8 cellular contexts compared by ENCODE assay signal in genomic region chr21:26843912-26844257, GRCh38. TPM values are rescaled to one million over a fixed set of nuclear protein-coding genes. Genes with fewer than 3 reads are reported as not detected.
DNase-seq lines count a peak whose midpoint lies in the region; ATAC-seq lines count a peak whose summit lies in the region.

No MANE protein-coding gene starts in this region.

- H3K27ac Mint-ChIP-seq in activated T-helper 1 cell treated with anti-CD3 and anti-CD28 coated beads, Interleukin-12 subunit alpha, Interleukin-12 subunit beta, Interleukin-2, Interleukin-4 antibody, amounts not matched to agents 30 ng/mL and 10 ng/mL and 1 ng/mL, durations not matched to agents 14 hours and 24 hours and 36 hours: peak overlapping the region; percentile 80

- peaks cover 73% of the 10 kb centered on the region for H3K27me3 Mint-ChIP-seq in activated T-cell treated with anti-CD3 and anti-CD28 coated beads, Interleukin-2, amount 50 U/mL, for 4 hours (ENCODE audit: low read depth)
- peaks cover 55% of the 10 kb centered on the region for H3K27me3 Mint-ChIP-seq in activated T-helper 1 cell treated with anti-CD3 and anti-CD28 coated beads, Interleukin-12 subunit alpha, Interleukin-12 subunit beta, Interleukin-2, Interleukin-4 antibody, amounts not matched to agents 30 ng/mL and 10 ng/mL and 1 ng/mL, durations not matched to agents 14 hours and 24 hours and 36 hours (ENCODE audit: insufficient read depth)

- intact Hi-C loops in activated T-helper 1 cell treated with anti-CD3 and anti-CD28 coated beads, Interleukin-12 subunit alpha, Interleukin-12 subunit beta, Interleukin-2, Interleukin-4 antibody, amounts not matched to agents 30 ng/mL and 10 ng/mL and 1 ng/mL, durations not matched to agents 14 hours and 24 hours and 36 hours (cut with micrococcal nuclease): loop anchor here (5.0 kb wide), 1 partner anchor 77 kb away; no protein-coding TSS in a partner anchor

- H3K9me3 Mint-ChIP-seq in activated T-cell treated with anti-CD3 and anti-CD28 coated beads, Interleukin-2, amount 50 U/mL, for 4 hours: no peaks in the 10 kb centered on the region
- no peaks in the 10 kb centered on the region for H3K9me3 Mint-ChIP-seq in activated T-helper 1 cell treated with anti-CD3 and anti-CD28 coated beads, Interleukin-12 subunit alpha, Interleukin-12 subunit beta, Interleukin-2, Interleukin-4 antibody, amounts not matched to agents 30 ng/mL and 10 ng/mL and 1 ng/mL, durations not matched to agents 14 hours and 24 hours and 36 hours

- H3K4me1 Mint-ChIP-seq in activated T-cell treated with anti-CD3 and anti-CD28 coated beads, Interleukin-2, amount 50 U/mL, for 4 hours (ENCODE audit: low read depth): peaks cover 33% of the 10 kb centered on the region
- peaks cover 50% of the 10 kb centered on the region for H3K4me1 Mint-ChIP-seq in activated T-helper 1 cell treated with anti-CD3 and anti-CD28 coated beads, Interleukin-12 subunit alpha, Interleukin-12 subunit beta, Interleukin-2, Interleukin-4 antibody, amounts not matched to agents 30 ng/mL and 10 ng/mL and 1 ng/mL, durations not matched to agents 14 hours and 24 hours and 36 hours (ENCODE audit: low read depth)

- H3K4me3 Mint-ChIP-seq in activated T-cell treated with anti-CD3 and anti-CD28 coated beads, Interleukin-2, amount 50 U/mL, for 4 hours: peak overlapping the region; percentile 64
- peak overlapping the region; percentile 84 for H3K4me3 Mint-ChIP-seq in activated T-helper 1 cell treated with anti-CD3 and anti-CD28 coated beads, Interleukin-12 subunit alpha, Interleukin-12 subunit beta, Interleukin-2, Interleukin-4 antibody, amounts not matched to agents 30 ng/mL and 10 ng/mL and 1 ng/mL, durations not matched to agents 14 hours and 24 hours and 36 hours

- peak in 1 of 2 donors; percentile 5 for ATAC-seq in activated T-cell treated with anti-CD3 and anti-CD28 coated beads, Interleukin-2, amount 50 U/mL, for 4 hours
- ATAC-seq in HG03457 (IDR thresholded peaks at IDR 0.05; ENCODE audit: unreplicated experiment): no peak

- no peaks in the 10 kb centered on the region for H3K4me1 ChIP-seq in iPS DF 6.9 (ENCODE audit: control insufficient read depth, insufficient read depth, low read length)

- no peaks in the 10 kb centered on the region for H3K36me3 Mint-ChIP-seq in activated T-cell treated with anti-CD3 and anti-CD28 coated beads, Interleukin-2, amount 50 U/mL, for 4 hours (ENCODE audit: insufficient read depth)
- peaks cover 14% of the 10 kb centered on the region for H3K36me3 Mint-ChIP-seq in activated T-helper 1 cell treated with anti-CD3 and anti-CD28 coated beads, Interleukin-12 subunit alpha, Interleukin-12 subunit beta, Interleukin-2, Interleukin-4 antibody, amounts not matched to agents 30 ng/mL and 10 ng/mL and 1 ng/mL, durations not matched to agents 14 hours and 24 hours and 36 hours (ENCODE audit: low read depth)

- no peak overlapping the region for H3K27ac ChIP-seq in iPS DF 6.9 (ENCODE audit: low read length)
- peak overlapping the region; percentile 31 to 92 (median 78) for H3K27ac ChIP-seq in skin epidermis

- H3K36me3 ChIP-seq in iPS DF 6.9 (ENCODE audit: control insufficient read depth, insufficient read depth, low read length): peaks cover 8% of the 10 kb centered on the region; the same call in 1 of the 2 replicates

- peak overlapping the region; percentile 49; the same call in 1 of the 2 replicates for H3K4me3 ChIP-seq in iPS DF 6.9 (ENCODE audit: low read length)
- peak overlapping the region; percentile 55 to 68 (median 59) for H3K4me3 ChIP-seq in skin epidermis

- H3K27me3 ChIP-seq in iPS DF 6.9 (ENCODE audit: control insufficient read depth, insufficient read depth, low read length): no peaks in the 10 kb centered on the region

- no CpG with 5 or more reads among the region's 12 CpGs for WGBS in iPS DF 6.9 (ENCODE audit: insufficient coverage, insufficient read length)

- H3K9me3 ChIP-seq in iPS DF 6.9 (ENCODE audit: control insufficient read depth, insufficient read depth, low read length): no peaks in the 10 kb centered on the region

- DNase-seq in activated T-cell treated with anti-CD3 and anti-CD28 coated beads, Interleukin-2, amount 50 U/mL, for 4 hours: no peak
- DNase-seq in activated T-cell treated with anti-CD3 and anti-CD28 coated beads for 4 hours (no peak), iPS DF 6.9 (ENCODE audit: low read depth, low spot score) (no peak), retina (no peak), NCI-H748 treated with DMSO at 0.1 percent for 48 hours (lab: John Stamatoyannopoulos, UW) (no peak)
- DNase-seq in activated T-helper 1 cell treated with anti-CD3 and anti-CD28 coated beads, Interleukin-12 subunit alpha, Interleukin-12 subunit beta, Interleukin-2, Interleukin-4 antibody, amounts not matched to agents 30 ng/mL and 10 ng/mL and 1 ng/mL, durations not matched to agents 14 hours and 24 hours and 36 hours (ENCODE audit: low spot score): no peak

RNA-seq across cellular contexts. Expression of gene ADAMTS1, which starts 1.3 kb away (rescaled TPM):
- 1 to 10 TPM in 2 of 3 donors, under 1 TPM in 1; 0.38 to 1.1 (median 1.0) TPM for total RNA-seq in activated T-cell treated with anti-CD3 and anti-CD28 coated beads, Interleukin-2, amount 50 U/mL, for 4 hours
- total RNA-seq in activated T-helper 1 cell treated with anti-CD3 and anti-CD28 coated beads, Interleukin-12 subunit alpha, Interleukin-12 subunit beta, Interleukin-2, Interleukin-4 antibody, amounts not matched to agents 30 ng/mL and 10 ng/mL and 1 ng/mL, durations not matched to agents 14 hours and 24 hours and 36 hours: 1.7 and 1.8 TPM in 2 replicates
